Comparison of ENCODE assay signal across 11 cellular contexts in genomic region chr6:106560966-106561740, GRCh38.
DNase-seq lines count a peak whose midpoint lies in the region; ATAC-seq lines count a peak whose summit lies in the region.
"Had no signal": no experiment of that assay in that cellular context is flagged by ENCODE, and none has a peak within 500 bp of the region (broad histone marks: within the 10 kb centered on the region; RNA-seq: fewer than 3 reads in every experiment).

No MANE protein-coding gene starts in this region.

- H3K4me1 Mint-ChIP-seq in central memory CD8-positive, alpha-beta T cell, result peaks cover 4% of the 10 kb centered on the region

- ATAC-seq in central memory CD8-positive, alpha-beta T cell (replicated peaks; ENCODE audit: extremely low read depth, poor library complexity, severe bottlenecking), result no peak
- no peak for ATAC-seq in HG02970 (IDR thresholded peaks at IDR 0.05; ENCODE audit: low FRiP score, unreplicated experiment)
- ATAC-seq in activated CD4-positive, CD25-positive, alpha-beta regulatory T cell treated with anti-CD3 and anti-CD28 coated beads, Interleukin-2, amount 50 U/mL, for 24 hours, result no peak

- no peaks in the 10 kb centered on the region for H3K27me3 ChIP-seq in skeletal muscle satellite cell (ENCODE audit: control insufficient read depth, insufficient read depth, low read length)

- no peaks in the 10 kb centered on the region for H3K9me3 ChIP-seq in skeletal muscle satellite cell (replicated peaks; ENCODE audit: low read length)

- peak overlapping the region; percentile 29 for H3K27ac Mint-ChIP-seq in central memory CD8-positive, alpha-beta T cell (ENCODE audit: low read depth)
- H3K27ac Mint-ChIP-seq: activated T-helper 1 cell treated with anti-CD3 and anti-CD28 coated beads, Interleukin-12 subunit alpha, Interleukin-12 subunit beta, Interleukin-2, Interleukin-4 antibody, amounts not matched to agents 30 ng/mL and 10 ng/mL and 1 ng/mL, durations not matched to agents 14 hours and 24 hours and 36 hours had no signal

- DNase-seq in EH (ENCODE audit: low read depth) (peak; percentile 54), NCI-H226 (peak; percentile 10), GOT3 (lab: John Stamatoyannopoulos, UW) (no peak), NCI-H1417 (lab: John Stamatoyannopoulos, UW) (no peak)
- DNase-seq in central memory CD8-positive, alpha-beta T cell (ENCODE audit: low spot score in 2 of 2), result no peak
- DNase-seq: NCI-H1930 had no signal

- no peak overlapping the region for H3K9ac ChIP-seq in skeletal muscle satellite cell (ENCODE audit: low read depth, low read length)

- H3K9me3 Mint-ChIP-seq in central memory CD8-positive, alpha-beta T cell, result no peaks in the 10 kb centered on the region
- H3K9me3 Mint-ChIP-seq: activated T-helper 1 cell treated with anti-CD3 and anti-CD28 coated beads, Interleukin-12 subunit alpha, Interleukin-12 subunit beta, Interleukin-2, Interleukin-4 antibody, amounts not matched to agents 30 ng/mL and 10 ng/mL and 1 ng/mL, durations not matched to agents 14 hours and 24 hours and 36 hours had no signal

- H3K4me3 ChIP-seq in skeletal muscle satellite cell (ENCODE audit: low read length), result no peak overlapping the region
- H3K4me3 ChIP-seq: SK-N-MC had no signal

- H3K4me1 ChIP-seq in skeletal muscle satellite cell (ENCODE audit: control insufficient read depth, insufficient read depth, low read length), result peaks cover 24% of the 10 kb centered on the region

- H3K27me3 Mint-ChIP-seq in central memory CD8-positive, alpha-beta T cell, result no peaks in the 10 kb centered on the region

- H3K36me3 Mint-ChIP-seq in central memory CD8-positive, alpha-beta T cell (ENCODE audit: insufficient read depth), result peaks cover 80% of the 10 kb centered on the region

- H3K4me3 Mint-ChIP-seq in central memory CD8-positive, alpha-beta T cell, result no peak overlapping the region
- H3K4me3 Mint-ChIP-seq: activated T-helper 1 cell treated with anti-CD3 and anti-CD28 coated beads, Interleukin-12 subunit alpha, Interleukin-12 subunit beta, Interleukin-2, Interleukin-4 antibody, amounts not matched to agents 30 ng/mL and 10 ng/mL and 1 ng/mL, durations not matched to agents 14 hours and 24 hours and 36 hours had no signal

- H3K4me2 ChIP-seq in skeletal muscle satellite cell (ENCODE audit: low read length), result peak overlapping the region; percentile 19

- H3K36me3 ChIP-seq in skeletal muscle satellite cell (ENCODE audit: insufficient read depth, low read length), result no peaks in the 10 kb centered on the region

Comparison
In these comparisons a context has a peak if more than half of its experiments do, and no peak if none do; other contexts are left out.
1. DNase-seq: peak in EH (single experiment) and NCI-H226 (single experiment); none in central memory CD8-positive, alpha-beta T cell (0 of 2), GOT3 (single experiment) and NCI-H1417 (0 of 3).